Comparison of ENCODE assay signal across 1 cellular context in the genomic region with DNA sequence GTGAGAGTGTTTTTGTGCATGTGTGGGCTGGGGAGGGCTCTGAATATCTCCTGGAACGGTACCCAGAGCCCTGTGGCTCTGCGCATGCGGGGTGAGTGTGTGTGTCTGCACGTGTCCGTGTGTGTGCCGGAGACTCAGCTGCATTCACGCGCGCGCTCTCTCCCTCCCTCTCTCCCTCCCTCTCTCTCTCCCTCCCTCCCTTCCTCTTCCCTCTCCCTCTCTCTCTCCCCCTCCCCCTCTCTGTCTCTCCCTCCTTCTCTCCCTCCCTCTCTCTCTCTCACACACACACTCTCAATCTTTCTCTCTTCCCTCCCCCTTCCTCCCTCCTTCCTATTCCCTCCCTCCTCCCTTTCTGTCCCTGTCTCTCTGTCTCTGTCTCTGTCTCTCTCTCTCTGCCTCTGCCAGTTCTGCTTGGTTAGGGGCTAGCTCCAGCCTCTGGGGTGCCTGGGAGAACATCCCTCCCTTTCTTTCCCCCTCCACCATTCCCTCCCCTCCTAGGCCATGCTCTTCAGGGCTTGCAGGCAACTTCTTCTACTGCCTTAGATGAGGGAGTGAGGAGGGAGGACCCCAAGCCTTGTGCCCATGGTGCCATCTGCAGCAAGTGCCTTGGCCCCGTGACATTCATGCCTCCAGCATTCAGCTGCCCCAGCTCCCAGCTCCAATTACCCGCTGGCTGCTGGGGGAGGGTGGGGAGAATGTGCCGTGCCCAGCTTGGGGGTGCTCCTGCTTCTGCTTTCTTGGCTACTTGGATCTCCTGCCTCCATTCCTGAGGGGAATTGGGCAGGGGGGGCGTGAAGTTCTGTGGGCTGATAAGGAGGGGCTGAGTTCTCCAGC.
TF ChIP-seq lines count a peak whose summit lies in the region.

No MANE protein-coding gene starts in this region.

TF ChIP-seq in K562, 482 proteins besides CTCF, POLR2A, EP300 and RAD21 (continued from another document and continues in another):
- TF ChIP-seq, protein P1, sequence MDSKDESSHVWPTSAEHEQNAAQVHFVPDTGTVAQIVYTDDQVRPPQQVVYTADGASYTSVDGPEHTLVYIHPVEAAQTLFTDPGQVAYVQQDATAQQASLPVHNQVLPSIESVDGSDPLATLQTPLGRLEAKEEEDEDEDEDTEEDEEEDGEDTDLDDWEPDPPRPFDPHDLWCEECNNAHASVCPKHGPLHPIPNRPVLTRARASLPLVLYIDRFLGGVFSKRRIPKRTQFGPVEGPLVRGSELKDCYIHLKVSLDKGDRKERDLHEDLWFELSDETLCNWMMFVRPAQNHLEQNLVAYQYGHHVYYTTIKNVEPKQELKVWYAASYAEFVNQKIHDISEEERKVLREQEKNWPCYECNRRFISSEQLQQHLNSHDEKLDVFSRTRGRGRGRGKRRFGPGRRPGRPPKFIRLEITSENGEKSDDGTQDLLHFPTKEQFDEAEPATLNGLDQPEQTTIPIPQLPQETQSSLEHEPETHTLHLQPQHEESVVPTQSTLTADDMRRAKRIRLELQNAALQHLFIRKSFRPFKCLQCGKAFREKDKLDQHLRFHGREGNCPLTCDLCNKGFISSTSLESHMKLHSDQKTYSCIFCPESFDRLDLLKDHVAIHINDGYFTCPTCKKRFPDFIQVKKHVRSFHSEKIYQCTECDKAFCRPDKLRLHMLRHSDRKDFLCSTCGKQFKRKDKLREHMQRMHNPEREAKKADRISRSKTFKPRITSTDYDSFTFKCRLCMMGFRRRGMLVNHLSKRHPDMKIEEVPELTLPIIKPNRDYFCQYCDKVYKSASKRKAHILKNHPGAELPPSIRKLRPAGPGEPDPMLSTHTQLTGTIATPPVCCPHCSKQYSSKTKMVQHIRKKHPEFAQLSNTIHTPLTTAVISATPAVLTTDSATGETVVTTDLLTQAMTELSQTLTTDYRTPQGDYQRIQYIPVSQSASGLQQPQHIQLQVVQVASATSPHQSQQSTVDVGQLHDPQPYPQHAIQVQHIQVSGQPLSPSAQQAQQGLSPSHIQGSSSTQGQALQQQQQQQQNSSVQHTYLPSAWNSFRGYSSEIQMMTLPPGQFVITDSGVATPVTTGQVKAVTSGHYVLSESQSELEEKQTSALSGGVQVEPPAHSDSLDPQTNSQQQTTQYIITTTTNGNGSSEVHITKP (IDR thresholded peaks at IDR 0.05; ENCODE audit: partially characterized antibody) = no peak
- no peak for TF ChIP-seq SMARCC2 (IDR thresholded peaks at IDR 0.05; ENCODE audit: low read depth)
- peak; percentile 31 for TF ChIP-seq DACH1 (IDR thresholded peaks at IDR 0.05; ENCODE audit: partially characterized antibody)
- no peak for TF ChIP-seq CCAR2 (IDR thresholded peaks at IDR 0.05; ENCODE audit: low read depth, low read length)
- TF ChIP-seq EP400 (IDR thresholded peaks at IDR 0.05) = peak; percentile 76; the same call in 1 of the 2 replicates
- TF ChIP-seq XRCC4 (IDR thresholded peaks at IDR 0.05; ENCODE audit: extremely low read depth, insufficient read depth, insufficient read length) = no peak
- TF ChIP-seq MXI1 (IDR thresholded peaks at IDR 0.05; ENCODE audit: low read depth, low read length) = peak; percentile 68; the same call in 1 of the 2 replicates
- TF ChIP-seq, protein P2, sequence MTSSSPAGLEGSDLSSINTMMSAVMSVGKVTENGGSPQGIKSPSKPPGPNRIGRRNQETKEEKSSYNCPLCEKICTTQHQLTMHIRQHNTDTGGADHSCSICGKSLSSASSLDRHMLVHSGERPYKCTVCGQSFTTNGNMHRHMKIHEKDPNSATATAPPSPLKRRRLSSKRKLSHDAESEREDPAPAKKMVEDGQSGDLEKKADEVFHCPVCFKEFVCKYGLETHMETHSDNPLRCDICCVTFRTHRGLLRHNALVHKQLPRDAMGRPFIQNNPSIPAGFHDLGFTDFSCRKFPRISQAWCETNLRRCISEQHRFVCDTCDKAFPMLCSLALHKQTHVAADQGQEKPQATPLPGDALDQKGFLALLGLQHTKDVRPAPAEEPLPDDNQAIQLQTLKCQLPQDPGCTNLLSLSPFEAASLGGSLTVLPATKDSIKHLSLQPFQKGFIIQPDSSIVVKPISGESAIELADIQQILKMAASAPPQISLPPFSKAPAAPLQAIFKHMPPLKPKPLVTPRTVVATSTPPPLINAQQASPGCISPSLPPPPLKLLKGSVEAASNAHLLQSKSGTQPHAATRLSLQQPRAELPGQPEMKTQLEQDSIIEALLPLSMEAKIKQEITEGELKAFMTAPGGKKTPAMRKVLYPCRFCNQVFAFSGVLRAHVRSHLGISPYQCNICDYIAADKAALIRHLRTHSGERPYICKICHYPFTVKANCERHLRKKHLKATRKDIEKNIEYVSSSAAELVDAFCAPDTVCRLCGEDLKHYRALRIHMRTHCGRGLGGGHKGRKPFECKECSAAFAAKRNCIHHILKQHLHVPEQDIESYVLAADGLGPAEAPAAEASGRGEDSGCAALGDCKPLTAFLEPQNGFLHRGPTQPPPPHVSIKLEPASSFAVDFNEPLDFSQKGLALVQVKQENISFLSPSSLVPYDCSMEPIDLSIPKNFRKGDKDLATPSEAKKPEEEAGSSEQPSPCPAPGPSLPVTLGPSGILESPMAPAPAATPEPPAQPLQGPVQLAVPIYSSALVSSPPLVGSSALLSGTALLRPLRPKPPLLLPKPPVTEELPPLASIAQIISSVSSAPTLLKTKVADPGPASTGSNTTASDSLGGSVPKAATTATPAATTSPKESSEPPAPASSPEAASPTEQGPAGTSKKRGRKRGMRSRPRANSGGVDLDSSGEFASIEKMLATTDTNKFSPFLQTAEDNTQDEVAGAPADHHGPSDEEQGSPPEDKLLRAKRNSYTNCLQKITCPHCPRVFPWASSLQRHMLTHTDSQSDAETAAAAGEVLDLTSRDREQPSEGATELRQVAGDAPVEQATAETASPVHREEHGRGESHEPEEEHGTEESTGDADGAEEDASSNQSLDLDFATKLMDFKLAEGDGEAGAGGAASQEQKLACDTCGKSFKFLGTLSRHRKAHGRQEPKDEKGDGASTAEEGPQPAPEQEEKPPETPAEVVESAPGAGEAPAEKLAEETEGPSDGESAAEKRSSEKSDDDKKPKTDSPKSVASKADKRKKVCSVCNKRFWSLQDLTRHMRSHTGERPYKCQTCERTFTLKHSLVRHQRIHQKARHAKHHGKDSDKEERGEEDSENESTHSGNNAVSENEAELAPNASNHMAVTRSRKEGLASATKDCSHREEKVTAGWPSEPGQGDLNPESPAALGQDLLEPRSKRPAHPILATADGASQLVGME (CRISPR knock-in tag; IDR thresholded peaks at IDR 0.05) = no peak
- TF ChIP-seq LEF1 (IDR thresholded peaks at IDR 0.05) = peak; percentile 81
- peak; percentile 57 for TF ChIP-seq MEIS2 (IDR thresholded peaks at IDR 0.05; ENCODE audit: partially characterized antibody)
- no peak for TF ChIP-seq PHTF2 (CRISPR knock-in tag; IDR thresholded peaks at IDR 0.05)
- TF ChIP-seq, protein P3, sequence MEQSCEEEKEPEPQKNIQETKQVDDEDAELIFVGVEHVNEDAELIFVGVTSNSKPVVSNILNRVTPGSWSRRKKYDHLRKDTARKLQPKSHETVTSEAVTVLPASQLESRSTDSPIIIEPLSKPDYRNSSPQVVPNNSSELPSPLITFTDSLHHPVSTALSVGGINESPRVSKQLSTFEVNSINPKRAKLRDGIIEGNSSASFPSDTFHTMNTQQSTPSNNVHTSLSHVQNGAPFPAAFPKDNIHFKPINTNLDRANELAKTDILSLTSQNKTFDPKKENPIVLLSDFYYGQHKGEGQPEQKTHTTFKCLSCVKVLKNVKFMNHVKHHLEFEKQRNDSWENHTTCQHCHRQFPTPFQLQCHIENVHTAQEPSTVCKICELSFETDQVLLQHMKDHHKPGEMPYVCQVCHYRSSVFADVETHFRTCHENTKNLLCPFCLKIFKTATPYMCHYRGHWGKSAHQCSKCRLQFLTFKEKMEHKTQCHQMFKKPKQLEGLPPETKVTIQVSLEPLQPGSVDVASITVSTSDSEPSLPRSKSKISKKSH (CRISPR knock-in tag; IDR thresholded peaks at IDR 0.05) = no peak
- TF ChIP-seq BRD4 (IDR thresholded peaks at IDR 0.05) = no peak
- TF ChIP-seq, protein P4, sequence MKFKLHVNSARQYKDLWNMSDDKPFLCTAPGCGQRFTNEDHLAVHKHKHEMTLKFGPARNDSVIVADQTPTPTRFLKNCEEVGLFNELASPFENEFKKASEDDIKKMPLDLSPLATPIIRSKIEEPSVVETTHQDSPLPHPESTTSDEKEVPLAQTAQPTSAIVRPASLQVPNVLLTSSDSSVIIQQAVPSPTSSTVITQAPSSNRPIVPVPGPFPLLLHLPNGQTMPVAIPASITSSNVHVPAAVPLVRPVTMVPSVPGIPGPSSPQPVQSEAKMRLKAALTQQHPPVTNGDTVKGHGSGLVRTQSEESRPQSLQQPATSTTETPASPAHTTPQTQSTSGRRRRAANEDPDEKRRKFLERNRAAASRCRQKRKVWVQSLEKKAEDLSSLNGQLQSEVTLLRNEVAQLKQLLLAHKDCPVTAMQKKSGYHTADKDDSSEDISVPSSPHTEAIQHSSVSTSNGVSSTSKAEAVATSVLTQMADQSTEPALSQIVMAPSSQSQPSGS (CRISPR knock-in tag; IDR thresholded peaks at IDR 0.05) = no peak
- peak; percentile 70 for TF ChIP-seq BRD9 (IDR thresholded peaks at IDR 0.05; ENCODE audit: low read depth, partially characterized antibody)
- peak; percentile 42 for TF ChIP-seq EGR1 (conservative IDR thresholded peaks at IDR 0.05)
- no peak for TF ChIP-seq SPI1 (IDR thresholded peaks at IDR 0.05; ENCODE audit: borderline replicate concordance, low read depth, low read length)
- TF ChIP-seq, protein P5, sequence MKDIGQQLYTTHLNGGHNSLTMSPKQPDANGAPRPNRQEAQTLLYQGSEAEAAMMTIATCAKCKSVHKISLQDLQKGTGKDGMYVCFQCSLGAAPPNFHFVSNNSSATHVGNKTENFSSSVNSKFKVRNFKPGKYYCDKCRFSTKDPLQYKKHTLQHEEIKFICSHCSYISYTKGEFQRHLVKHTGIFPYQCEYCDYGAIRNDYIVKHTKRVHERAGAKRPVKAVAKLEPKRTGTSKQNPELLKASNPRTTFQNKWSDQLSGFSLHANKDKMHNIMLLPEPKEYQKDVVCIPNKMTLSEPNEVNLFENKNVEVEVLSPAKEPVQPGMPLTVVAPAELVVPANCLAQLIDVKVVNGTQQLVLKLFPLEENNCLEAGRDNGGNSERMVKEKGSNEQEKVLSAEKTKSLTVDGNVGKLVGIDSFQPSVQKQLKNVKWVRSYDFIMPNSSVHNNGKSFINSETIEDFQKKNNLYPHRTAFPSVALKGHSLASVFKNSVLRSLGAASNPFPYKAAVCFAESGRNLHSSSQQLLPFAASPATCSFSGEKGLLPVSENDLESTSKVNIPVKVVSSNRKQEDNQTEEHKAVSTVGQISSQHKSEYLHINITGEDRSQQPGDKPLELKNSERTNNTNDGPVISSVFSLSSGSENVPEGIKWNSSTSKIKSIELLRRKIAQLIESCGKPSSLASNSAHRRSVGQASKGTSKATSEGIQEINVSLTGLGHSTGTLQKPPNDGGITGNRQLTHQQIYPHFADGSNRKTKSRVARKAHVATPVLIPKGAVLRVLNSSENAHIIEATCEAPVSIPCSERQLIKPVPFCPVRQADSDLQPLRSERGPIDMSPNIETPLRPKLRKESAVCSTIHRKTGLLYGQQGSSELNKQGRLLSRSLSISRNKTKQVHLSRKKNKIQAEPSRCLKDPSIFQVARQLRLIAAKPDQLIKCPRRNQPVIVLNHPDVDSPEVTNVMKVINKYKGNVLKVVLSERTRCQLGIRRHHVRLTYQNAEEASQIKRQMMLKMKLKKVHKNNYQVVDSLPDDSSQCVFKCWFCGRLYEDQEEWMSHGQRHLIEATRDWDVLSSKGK (CRISPR knock-in tag; IDR thresholded peaks at IDR 0.05) = no peak
- no peak for TF ChIP-seq SIN3B (IDR thresholded peaks at IDR 0.05; ENCODE audit: low read depth)
- no peak for TF ChIP-seq NCOA2 (IDR thresholded peaks at IDR 0.05; ENCODE audit: partially characterized antibody in 2 of 2)
- no peak for TF ChIP-seq SAFB (IDR thresholded peaks at IDR 0.05; ENCODE audit: borderline replicate concordance, low read depth, low read length)
- TF ChIP-seq, protein P6, sequence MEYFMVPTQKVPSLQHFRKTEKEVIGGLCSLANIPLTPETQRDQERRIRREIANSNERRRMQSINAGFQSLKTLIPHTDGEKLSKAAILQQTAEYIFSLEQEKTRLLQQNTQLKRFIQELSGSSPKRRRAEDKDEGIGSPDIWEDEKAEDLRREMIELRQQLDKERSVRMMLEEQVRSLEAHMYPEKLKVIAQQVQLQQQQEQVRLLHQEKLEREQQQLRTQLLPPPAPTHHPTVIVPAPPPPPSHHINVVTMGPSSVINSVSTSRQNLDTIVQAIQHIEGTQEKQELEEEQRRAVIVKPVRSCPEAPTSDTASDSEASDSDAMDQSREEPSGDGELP (CRISPR knock-in tag; IDR thresholded peaks at IDR 0.05; ENCODE audit: borderline replicate concordance) = peak; percentile 73; the same call in 1 of the 2 replicates
- no peak for TF ChIP-seq SREBF1 (IDR thresholded peaks at IDR 0.05; ENCODE audit: borderline replicate concordance, low read depth, low read length)
- TF ChIP-seq E2F3 (CRISPR knock-in tag; IDR thresholded peaks at IDR 0.05) = no peak
- TF ChIP-seq HNRNPUL1 (IDR thresholded peaks at IDR 0.05; ENCODE audit: low read length) = no peak
- TF ChIP-seq, protein P7, sequence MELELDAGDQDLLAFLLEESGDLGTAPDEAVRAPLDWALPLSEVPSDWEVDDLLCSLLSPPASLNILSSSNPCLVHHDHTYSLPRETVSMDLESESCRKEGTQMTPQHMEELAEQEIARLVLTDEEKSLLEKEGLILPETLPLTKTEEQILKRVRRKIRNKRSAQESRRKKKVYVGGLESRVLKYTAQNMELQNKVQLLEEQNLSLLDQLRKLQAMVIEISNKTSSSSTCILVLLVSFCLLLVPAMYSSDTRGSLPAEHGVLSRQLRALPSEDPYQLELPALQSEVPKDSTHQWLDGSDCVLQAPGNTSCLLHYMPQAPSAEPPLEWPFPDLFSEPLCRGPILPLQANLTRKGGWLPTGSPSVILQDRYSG (tag; conservative IDR thresholded peaks at IDR 0.05; ENCODE audit: low read depth) = no peak
- no peak for TF ChIP-seq ZNF551 (CRISPR knock-in tag; IDR thresholded peaks at IDR 0.05)
- TF ChIP-seq SMARCB1 (IDR thresholded peaks at IDR 0.05; ENCODE audit: insufficient read length, low read depth) = no peak
- no peak for TF ChIP-seq PRMT5 (CRISPR knock-in tag; IDR thresholded peaks at IDR 0.05)
- no peak for TF ChIP-seq SP1 (CRISPR knock-in tag; IDR thresholded peaks at IDR 0.05)
- TF ChIP-seq, protein P8, sequence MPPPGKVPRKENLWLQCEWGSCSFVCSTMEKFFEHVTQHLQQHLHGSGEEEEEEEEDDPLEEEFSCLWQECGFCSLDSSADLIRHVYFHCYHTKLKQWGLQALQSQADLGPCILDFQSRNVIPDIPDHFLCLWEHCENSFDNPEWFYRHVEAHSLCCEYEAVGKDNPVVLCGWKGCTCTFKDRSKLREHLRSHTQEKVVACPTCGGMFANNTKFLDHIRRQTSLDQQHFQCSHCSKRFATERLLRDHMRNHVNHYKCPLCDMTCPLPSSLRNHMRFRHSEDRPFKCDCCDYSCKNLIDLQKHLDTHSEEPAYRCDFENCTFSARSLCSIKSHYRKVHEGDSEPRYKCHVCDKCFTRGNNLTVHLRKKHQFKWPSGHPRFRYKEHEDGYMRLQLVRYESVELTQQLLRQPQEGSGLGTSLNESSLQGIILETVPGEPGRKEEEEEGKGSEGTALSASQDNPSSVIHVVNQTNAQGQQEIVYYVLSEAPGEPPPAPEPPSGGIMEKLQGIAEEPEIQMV (tag; conservative IDR thresholded peaks at IDR 0.05; ENCODE audit: low read depth) = no peak
